1 cellular context compared by ENCODE assay signal in genomic region chr14:75881986-75882385, GRCh38.
TF ChIP-seq lines count a peak whose summit lies in the region.

No MANE protein-coding gene starts in this region.

TF ChIP-seq in IMR-90, 13 proteins besides CTCF, POLR2A, EP300 and RAD21 (continued from another document):
- TF ChIP-seq FOS (IDR thresholded peaks at IDR 0.05; ENCODE audit: low read depth, low read length) (no peak), MAFK (IDR thresholded peaks at IDR 0.05; ENCODE audit: low read depth, low read length) (no peak), USF2 (IDR thresholded peaks at IDR 0.05; ENCODE audit: low read depth, low read length) (no peak), RCOR1 (IDR thresholded peaks at IDR 0.05; ENCODE audit: insufficient replicate concordance, low read length) (no peak), ELK1 (IDR thresholded peaks at IDR 0.05; ENCODE audit: borderline replicate concordance, low read depth, low read length) (no peak), MAZ (IDR thresholded peaks at IDR 0.05; ENCODE audit: borderline replicate concordance, low read depth, low read length) (no peak), MXI1 (IDR thresholded peaks at IDR 0.05; ENCODE audit: borderline replicate concordance, low read depth, low read length) (no peak), NFE2L2 (IDR thresholded peaks at IDR 0.05; ENCODE audit: low read depth, low read length) (no peak), BHLHE40 (IDR thresholded peaks at IDR 0.05; ENCODE audit: low read depth, low read length) (no peak), RFX5 (IDR thresholded peaks at IDR 0.05; ENCODE audit: low read depth, low read length) (no peak)
